17 cellular contexts compared by ENCODE assay signal in the genomic region with DNA sequence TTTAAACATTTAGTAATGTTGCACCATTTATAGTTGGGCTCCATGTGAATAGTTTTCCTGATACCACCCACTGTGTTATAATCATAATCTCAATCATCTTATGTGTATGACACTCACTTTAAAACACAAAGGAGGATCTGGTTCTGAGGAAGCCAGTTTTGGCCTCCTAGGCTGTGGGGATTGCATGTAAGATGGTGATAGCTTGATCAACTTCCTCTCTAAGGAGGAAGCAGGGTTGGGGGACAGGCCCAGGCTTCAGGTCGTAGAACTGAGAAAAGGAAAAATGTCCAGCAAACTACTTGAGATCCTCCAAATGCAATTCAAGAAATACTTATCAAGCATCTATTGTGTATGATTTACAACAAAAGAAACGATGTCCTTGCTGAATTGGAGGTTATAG.
"Had no signal": no experiment of that assay in that cellular context is flagged by ENCODE, and none has a peak within 500 bp of the region (broad histone marks: within the 10 kb centered on the region; RNA-seq: fewer than 3 reads in every experiment).

No MANE protein-coding gene starts in this region.

- H3K4me3 ChIP-seq: ascending aorta, breast epithelium, coronary artery, left lung, smooth muscle cell, stomach had no signal

- ATAC-seq: activated T-cell treated with anti-CD3 and anti-CD28 coated beads, Interleukin-2, amount 50 U/mL, for 72 hours; left lung; natural killer cell treated with Interleukin-12 subunit alpha and Interleukin-12 subunit beta and Interleukin-15 and Interleukin-18, amount 100 ng/mL, for 72 hours; sciatic nerve had no signal

- DNase-seq: activated CD4-positive, CD25-positive, alpha-beta regulatory T cell treated with anti-CD3 and anti-CD28 coated beads, Interleukin-2, amount 50 U/mL, for 72 hours; activated CD8-positive, alpha-beta memory T cell treated with anti-CD3 and anti-CD28 coated beads for 24 hours; activated CD8-positive, alpha-beta memory T cell treated with anti-CD3 and anti-CD28 coated beads, Interleukin-2, amount 50 U/mL, for 48 hours; activated gamma-delta T cell; activated T-cell treated with anti-CD3 and anti-CD28 coated beads, Interleukin-2, amount 50 U/mL, for 72 hours; erythroblast; foreskin melanocyte; head of caudate nucleus; left lung; stimulated activated CD4-positive, alpha-beta T cell treated with anti-CD3 and anti-CD28 coated beads, Interleukin-4, amount 100 ng/mL, for 1 hour; stomach had no signal
